ENCODE assay signal across 11 cellular contexts in the genomic region with DNA sequence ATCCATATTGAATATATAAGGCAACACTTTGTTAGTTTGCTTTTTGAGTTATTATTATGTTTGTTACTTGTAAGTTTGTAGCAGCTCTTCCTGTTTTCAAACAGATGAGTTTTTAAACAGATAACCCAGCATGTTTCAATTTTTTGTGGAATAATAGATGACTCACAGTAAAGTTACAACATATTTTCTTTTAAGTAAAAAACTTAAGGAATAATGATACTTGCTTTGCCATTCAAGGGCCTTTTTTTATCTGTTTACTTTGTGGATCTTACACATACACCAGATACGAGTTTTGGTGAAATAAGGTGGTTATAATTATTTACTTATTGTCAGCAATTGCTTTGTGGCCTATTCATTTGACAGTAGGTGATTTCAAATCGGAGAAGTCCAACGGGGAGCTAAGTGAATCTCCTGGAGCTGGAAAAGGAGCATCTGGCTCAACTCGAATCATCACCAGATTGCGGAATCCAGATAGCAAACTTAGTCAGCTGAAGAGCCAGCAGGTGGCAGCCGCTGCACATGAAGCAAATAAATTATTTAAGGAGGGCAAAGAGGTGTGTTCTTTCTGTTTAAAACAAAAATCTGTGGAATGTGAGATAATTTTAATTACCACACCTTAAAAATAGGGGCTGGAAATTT.
DNase-seq lines count a peak whose midpoint lies in the region; ATAC-seq, FAIRE-seq and TF ChIP-seq lines count a peak whose summit lies in the region.
"Had no signal": no experiment of that assay in that cellular context is flagged by ENCODE, and none has a peak within 500 bp of the region (broad histone marks: within the 10 kb centered on the region; RNA-seq: fewer than 3 reads in every experiment).

No MANE protein-coding gene starts in this region.

- H3K27ac ChIP-seq in liver (ENCODE audit: low read depth in 1 of 2, low read length in 2 of 2) (no peak overlapping the region), coronary artery (no peak overlapping the region), SJCRH30 (no peak overlapping the region)
- H3K27ac ChIP-seq: suprapubic skin had no signal

- ATAC-seq in activated CD8-positive, alpha-beta T cell treated with anti-CD3 and anti-CD28 coated beads for 36 hours: no peak
- ATAC-seq: GM12878 had no signal

- TF ChIP-seq CTCF in liver (IDR thresholded peaks at IDR 0.05; ENCODE audit: low read depth, low read length, missing input control) (peak; percentile 31), coronary artery (IDR thresholded peaks at IDR 0.05) (no peak)
- TF ChIP-seq CTCF in activated CD8-positive, alpha-beta T cell treated with anti-CD3 and anti-CD28 coated beads for 36 hours (IDR thresholded peaks at IDR 0.05): no peak

- CTCF ChIA-PET in activated CD8-positive, alpha-beta T cell treated with anti-CD3 and anti-CD28 coated beads for 36 hours (lab: Charles Lee): interaction anchor here (0.7 to 1.8 kb wide), 4 partner anchors 9 to 143 kb away, joined by 3 to 7 read pairs (median 4); no protein-coding TSS in a partner anchor

- peak; percentile 64 for TF ChIP-seq RAD21 in liver (IDR thresholded peaks at IDR 0.05)

- H3K27me3 Mint-ChIP-seq in activated CD8-positive, alpha-beta T cell treated with anti-CD3 and anti-CD28 coated beads for 36 hours: no peaks in the 10 kb centered on the region

- DNase-seq in AG20443 (ENCODE audit: low spot score) (peak; percentile 77), HTR-8/SVneo (ENCODE audit: insufficient read length, low spot score) (peak; percentile 55), astrocyte of the hippocampus (ENCODE audit: low read depth, low spot score) (peak; percentile 27), coronary artery (ENCODE audit: low spot score) (no peak), SJCRH30 (no peak)
- DNase-seq in stimulated activated CD4-positive, alpha-beta T cell treated with anti-CD3 and anti-CD28 coated beads, Interleukin-4, amount 100 ng/mL, for 24 hours: no peak
- no peak for DNase-seq in activated CD8-positive, alpha-beta T cell treated with anti-CD3 and anti-CD28 coated beads for 36 hours
- DNase-seq: T-helper 1 cell had no signal

- peak; percentile 4 for FAIRE-seq in HTR-8/SVneo (lab: Jason Lieb, UNC)
- FAIRE-seq: GM12878 had no signal

- intact Hi-C loops in activated CD8-positive, alpha-beta T cell treated with anti-CD3 and anti-CD28 coated beads for 36 hours (cut with micrococcal nuclease): no loop called here

- no peaks in the 10 kb centered on the region for H3K27me3 ChIP-seq in liver (ENCODE audit: control insufficient read depth in 4 of 4, insufficient read depth in 4 of 4, low read length in 3 of 4)
- no peaks in the 10 kb centered on the region for H3K27me3 ChIP-seq in SJCRH30
- H3K27me3 ChIP-seq: suprapubic skin had no signal

- H3K9me3 ChIP-seq in liver (ENCODE audit: control insufficient read depth in 4 of 4, low read length in 3 of 4) (no peaks in the 10 kb centered on the region), SJCRH30 (replicated peaks) (no peaks in the 10 kb centered on the region)
- H3K9me3 ChIP-seq: suprapubic skin had no signal

- peaks cover 28% of the 10 kb centered on the region for H3K36me3 Mint-ChIP-seq in activated CD8-positive, alpha-beta T cell treated with anti-CD3 and anti-CD28 coated beads for 36 hours (ENCODE audit: low read depth)

- H3K9ac ChIP-seq in liver (ENCODE audit: low read depth in 1 of 2, low read length in 2 of 2): no peak overlapping the region

- H3K36me3 ChIP-seq in liver (ENCODE audit: control insufficient read depth in 4 of 4, insufficient read depth in 3 of 4, low read depth in 1 of 4, low read length in 3 of 4): peaks cover 4 to 21% (median 20%) of the 10 kb centered on the region in 4 donors
- H3K36me3 ChIP-seq in SJCRH30: peaks cover 29% of the 10 kb centered on the region

- 45% methylated on average over 6 of the region's 6 CpGs for WGBS in liver

- H3K9me3 Mint-ChIP-seq in activated CD8-positive, alpha-beta T cell treated with anti-CD3 and anti-CD28 coated beads for 36 hours: no peaks in the 10 kb centered on the region

- POLR2A ChIA-PET in activated CD8-positive, alpha-beta T cell treated with anti-CD3 and anti-CD28 coated beads for 36 hours (lab: Charles Lee): interaction anchor here (1.2 kb wide), 1 partner anchor 67 kb away, joined by 3 read pairs; the partner anchor contains the start of gene BPTF

- H3K4me3 ChIP-seq in liver (ENCODE audit: low read depth in 1 of 3, low read length in 3 of 3): no peak overlapping the region
- H3K4me3 ChIP-seq in coronary artery: no peak overlapping the region
- no peak overlapping the region for H3K4me3 ChIP-seq in SJCRH30
- H3K4me3 ChIP-seq: GM12878, suprapubic skin had no signal

- H3K4me1 ChIP-seq in liver (ENCODE audit: control insufficient read depth in 4 of 4, insufficient read depth in 4 of 4, low read length in 3 of 4) (no peaks in the 10 kb centered on the region), SJCRH30 (no peaks in the 10 kb centered on the region)
- H3K4me1 ChIP-seq: suprapubic skin had no signal

- peaks cover under 1% of the 10 kb centered on the region for H3K4me1 Mint-ChIP-seq in activated CD8-positive, alpha-beta T cell treated with anti-CD3 and anti-CD28 coated beads for 36 hours (ENCODE audit: low read depth)

- H3K4me3 Mint-ChIP-seq in activated CD8-positive, alpha-beta T cell treated with anti-CD3 and anti-CD28 coated beads for 36 hours: no peak overlapping the region

- no peak overlapping the region for H3K27ac Mint-ChIP-seq in activated CD8-positive, alpha-beta T cell treated with anti-CD3 and anti-CD28 coated beads for 36 hours

TF ChIP-seq in liver, 16 proteins besides CTCF, POLR2A, EP300 and RAD21:
- TF ChIP-seq EGR1 (IDR thresholded peaks at IDR 0.05; ENCODE audit: low read depth in 2 of 2) (no peak), NR2F2 (IDR thresholded peaks at IDR 0.05) (no peak), YY1 (IDR thresholded peaks at IDR 0.05) (no peak), HNF4A (conservative IDR thresholded peaks at IDR 0.05) (no peak), FOXA2 (IDR thresholded peaks at IDR 0.05) (no peak), RXRA (IDR thresholded peaks at IDR 0.05) (no peak), SP1 (IDR thresholded peaks at IDR 0.05) (no peak), HNF4G (IDR thresholded peaks at IDR 0.05) (no peak), JUND (IDR thresholded peaks at IDR 0.05) (no peak), REST (IDR thresholded peaks at IDR 0.05) (no peak), FOXA1 (IDR thresholded peaks at IDR 0.05) (no peak), GABPA (IDR thresholded peaks at IDR 0.05 in 1 of 2, conservative IDR thresholded peaks at IDR 0.05 in 1 of 2) (no peak), ZBTB33 (IDR thresholded peaks at IDR 0.05) (no peak), TAF1 (conservative IDR thresholded peaks at IDR 0.05) (no peak)
- TF ChIP-seq, protein P1, sequence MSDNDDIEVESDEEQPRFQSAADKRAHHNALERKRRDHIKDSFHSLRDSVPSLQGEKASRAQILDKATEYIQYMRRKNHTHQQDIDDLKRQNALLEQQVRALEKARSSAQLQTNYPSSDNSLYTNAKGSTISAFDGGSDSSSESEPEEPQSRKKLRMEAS (IDR thresholded peaks at IDR 0.05): no peak
- TF ChIP-seq, protein P2, sequence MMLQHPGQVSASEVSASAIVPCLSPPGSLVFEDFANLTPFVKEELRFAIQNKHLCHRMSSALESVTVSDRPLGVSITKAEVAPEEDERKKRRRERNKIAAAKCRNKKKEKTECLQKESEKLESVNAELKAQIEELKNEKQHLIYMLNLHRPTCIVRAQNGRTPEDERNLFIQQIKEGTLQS (IDR thresholded peaks at IDR 0.05): no peak

Comparison
In these comparisons a context has a peak if more than half of its experiments do, and no peak if none do; other contexts are left out.
1. DNase-seq: peak in AG20443 (single experiment), HTR-8/SVneo (single experiment) and astrocyte of the hippocampus (single experiment); none in stimulated activated CD4-positive, alpha-beta T cell treated with anti-CD3 and anti-CD28 coated beads, Interleukin-4, amount 100 ng/mL, for 24 hours (single experiment), coronary artery (single experiment), activated CD8-positive, alpha-beta T cell treated with anti-CD3 and anti-CD28 coated beads for 36 hours (single experiment) and SJCRH30 (0 of 2).